In the genomic region with DNA sequence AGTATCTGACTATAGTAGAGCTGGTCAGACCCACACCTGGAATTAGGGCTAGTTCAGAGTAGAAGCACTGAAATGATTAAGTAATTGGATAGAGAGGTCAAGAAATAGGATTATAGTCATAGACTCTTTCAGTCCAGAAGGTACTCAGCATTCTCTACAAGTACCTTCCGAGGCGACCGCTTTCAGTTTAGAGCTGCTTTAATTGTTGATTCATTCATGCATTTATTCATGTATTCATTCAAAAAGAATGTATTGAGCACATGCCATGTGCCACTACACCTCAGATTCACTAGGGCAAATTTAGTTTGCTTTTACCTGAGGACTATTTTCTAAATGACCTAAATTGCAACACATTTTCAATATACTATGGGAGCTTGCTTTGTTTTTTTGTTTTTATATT, we compare ENCODE assay signal across 15 cellular contexts. TPM values are rescaled to one million over a fixed set of nuclear protein-coding genes. Genes with fewer than 3 reads are reported as not detected.
DNase-seq lines count a peak whose midpoint lies in the region; ATAC-seq, FAIRE-seq and TF ChIP-seq lines count a peak whose summit lies in the region.
"Had no signal": no experiment of that assay in that cellular context is flagged by ENCODE, and none has a peak within 500 bp of the region (broad histone marks: within the 10 kb centered on the region; RNA-seq: fewer than 3 reads in every experiment).

No MANE protein-coding gene starts in this region.

- no peaks in the 10 kb centered on the region for H3K27me3 Mint-ChIP-seq in progenitor cell of endocrine pancreas

- H3K27me3 ChIP-seq in bronchial epithelial cell (ENCODE audit: control insufficient read depth, insufficient read depth, low read length) (no peaks in the 10 kb centered on the region), upper lobe of left lung (no peaks in the 10 kb centered on the region)
- H3K27me3 ChIP-seq: Peyer's patch had no signal

- H3K4me1 ChIP-seq in upper lobe of left lung, result peaks cover 15 to 48% (median 31%) of the 10 kb centered on the region in 4 donors
- H3K4me1 ChIP-seq: Peyer's patch had no signal

- H3K4me1 Mint-ChIP-seq in progenitor cell of endocrine pancreas (ENCODE audit: low read depth), result peaks cover 7% of the 10 kb centered on the region

- FAIRE-seq in bronchial epithelial cell (lab: Jason Lieb, UNC), result no peak

- peaks cover 3% of the 10 kb centered on the region for H3K36me3 ChIP-seq in bronchial epithelial cell (ENCODE audit: control insufficient read depth, insufficient read depth, low read length)
- H3K36me3 ChIP-seq in upper lobe of left lung, result no peaks in the 10 kb centered on the region
- H3K36me3 ChIP-seq: Peyer's patch had no signal

- peak overlapping the region in 3 of 4 donors; percentile 6 to 40 (median 11) for H3K27ac ChIP-seq in upper lobe of left lung
- H3K27ac ChIP-seq: 22Rv1, Peyer's patch had no signal

- H3K9me3 Mint-ChIP-seq in progenitor cell of endocrine pancreas (ENCODE audit: low read depth), result no peaks in the 10 kb centered on the region
- H3K9me3 Mint-ChIP-seq: immature natural killer cell had no signal

- DNase-seq in DMS 273 (lab: John Stamatoyannopoulos, UW; ENCODE audit: unreplicated experiment) (peak; percentile 16), DMS 273 treated with DMSO at 0.1 percent for 48 hours (lab: John Stamatoyannopoulos, UW) (no peak), bronchial epithelial cell (ENCODE audit: low read depth) (peak; percentile 74), upper lobe of left lung (no peak), UCSD-AML1 (lab: John Stamatoyannopoulos, UW; ENCODE audit: unreplicated experiment) (no peak), progenitor cell of endocrine pancreas (ENCODE audit: low spot score, unreplicated experiment) (no peak)
- no peak for DNase-seq in activated CD4-positive, CD25-positive, alpha-beta regulatory T cell (lab: John Stamatoyannopoulos, UW)
- DNase-seq: immature natural killer cell; NCI-H2029; Peyer's patch; stimulated activated CD4-positive, alpha-beta T cell treated with anti-CD3 and anti-CD28 coated beads, Interleukin-2, amount 100 ng/mL, for 48 hours; substantia nigra had no signal

- TF ChIP-seq CTCF in bronchial epithelial cell (IDR thresholded peaks at IDR 0.05; ENCODE audit: insufficient read depth, low read length, severe bottlenecking) (no peak), upper lobe of left lung (IDR thresholded peaks at IDR 0.05) (no peak), progenitor cell of endocrine pancreas (IDR thresholded peaks at IDR 0.05; ENCODE audit: unreplicated experiment) (no peak)

- no peak for TF ChIP-seq POLR2A in upper lobe of left lung (IDR thresholded peaks at IDR 0.05)

- no peak for TF ChIP-seq EP300 in upper lobe of left lung (IDR thresholded peaks at IDR 0.05)

- ATAC-seq in HG03469 (IDR thresholded peaks at IDR 0.05; ENCODE audit: unreplicated experiment) (peak; percentile 9), upper lobe of left lung (ENCODE audit: low FRiP score in 2 of 2) (no peak)

- WGBS in upper lobe of left lung, 2 donors, result 69 to 70% methylated on average over 3 of the region's 3 CpGs

- no peak overlapping the region for H3K27ac Mint-ChIP-seq in progenitor cell of endocrine pancreas
- H3K27ac Mint-ChIP-seq: activated naive CD8-positive, alpha-beta T cell; immature natural killer cell had no signal

- no peak overlapping the region for H3K4me3 Mint-ChIP-seq in progenitor cell of endocrine pancreas (ENCODE audit: low read depth)
- H3K4me3 Mint-ChIP-seq: activated naive CD8-positive, alpha-beta T cell; immature natural killer cell had no signal

- H3K9me3 ChIP-seq in upper lobe of left lung, result no peaks in the 10 kb centered on the region
- H3K9me3 ChIP-seq: Peyer's patch had no signal

- H3K36me3 Mint-ChIP-seq in progenitor cell of endocrine pancreas (ENCODE audit: insufficient read depth), result no peaks in the 10 kb centered on the region
- H3K36me3 Mint-ChIP-seq: activated naive CD8-positive, alpha-beta T cell; immature natural killer cell had no signal

- no peak overlapping the region for H3K4me3 ChIP-seq in bronchial epithelial cell (ENCODE audit: low read depth, low read length)
- H3K4me3 ChIP-seq in upper lobe of left lung, result no peak overlapping the region
- H3K4me3 ChIP-seq: Peyer's patch had no signal

RNA-seq across cellular contexts. Expression of a gene that starts 48.7 kb away (rescaled TPM):
- total RNA-seq in bronchial epithelial cell (35.3 and 45.7 TPM in 2 replicates), upper lobe of left lung (100 to 1,000 TPM in 4 of 6 donors, 10 to 100 TPM in 2; 74.7 to 128 (median 110) TPM), progenitor cell of endocrine pancreas (25.8 and 33.8 TPM in 2 replicates)

Comparison
In these comparisons a context has a peak if more than half of its experiments do, and no peak if none do; other contexts are left out.
1. DNase-seq: peak in DMS 273 (single experiment) and bronchial epithelial cell (single experiment); none in DMS 273 treated with DMSO at 0.1 percent for 48 hours (single experiment), upper lobe of left lung (0 of 2), UCSD-AML1 (single experiment), activated CD4-positive, CD25-positive, alpha-beta regulatory T cell (0 of 4) and progenitor cell of endocrine pancreas (single experiment).